Comparison of ENCODE assay signal across 13 cellular contexts in the genomic region with DNA sequence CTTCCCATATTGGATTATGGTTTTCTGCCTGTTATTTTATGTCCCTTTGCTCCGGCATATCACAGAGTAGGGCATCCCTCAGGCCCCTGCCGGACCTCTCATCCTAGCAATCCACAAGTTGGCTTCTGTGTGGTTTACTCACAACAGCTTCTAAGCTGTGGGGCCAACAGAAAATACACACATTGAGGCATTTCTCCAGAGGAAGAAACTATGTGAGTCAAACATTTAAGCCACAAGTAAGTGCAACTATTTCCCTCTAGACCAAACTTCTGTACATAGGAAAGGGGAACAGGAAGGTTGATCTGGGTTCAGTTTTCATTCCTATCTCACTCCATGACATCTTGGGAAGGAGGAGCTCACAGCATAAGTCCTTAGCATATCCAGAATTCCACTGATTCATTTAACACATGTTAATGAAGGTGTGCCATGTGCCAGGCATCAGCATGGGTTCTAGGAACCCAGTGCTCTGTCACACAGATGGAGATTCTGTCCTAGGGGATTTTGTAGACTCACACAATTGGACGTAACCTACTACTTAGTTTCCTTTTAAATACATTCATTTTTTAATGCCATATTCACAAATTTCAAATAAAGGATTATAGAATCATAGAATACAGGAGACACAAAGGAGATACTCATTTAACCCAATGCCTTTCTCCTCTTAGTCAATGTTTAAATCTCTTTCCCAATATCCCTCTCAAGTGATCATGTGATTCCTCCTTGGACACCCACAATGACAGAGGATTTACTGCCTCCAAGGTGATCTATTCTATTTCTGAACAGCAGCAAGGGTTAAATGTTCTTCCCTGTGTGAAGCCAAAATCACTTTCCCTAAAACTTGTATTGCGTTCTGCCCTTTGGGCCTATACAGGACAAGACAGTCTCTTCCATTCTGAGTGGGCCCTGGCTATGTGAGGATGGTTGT.
DNase-seq lines count a peak whose midpoint lies in the region; ATAC-seq, FAIRE-seq and TF ChIP-seq lines count a peak whose summit lies in the region.
"Had no signal": no experiment of that assay in that cellular context is flagged by ENCODE, and none has a peak within 500 bp of the region (broad histone marks: within the 10 kb centered on the region; RNA-seq: fewer than 3 reads in every experiment).

No MANE protein-coding gene starts in this region.

- no peaks in the 10 kb centered on the region for H3K9me3 Mint-ChIP-seq in activated T-helper 17 cell treated with anti-CD3 and anti-CD28 coated beads, Interleukin-2, amount 50 U/mL, for 72 hours
- no peaks in the 10 kb centered on the region for H3K9me3 Mint-ChIP-seq in Calu3 (ENCODE audit: low read depth, unreplicated experiment)

- H3K27me3 ChIP-seq in mesendoderm (ENCODE audit: insufficient read depth, low read length, poor library complexity) (no peaks in the 10 kb centered on the region), small intestine (ENCODE audit: control insufficient read depth in 2 of 2, insufficient read depth in 2 of 2, low read length in 2 of 2) (no peaks in the 10 kb centered on the region), stomach (no peaks in the 10 kb centered on the region)

- peak overlapping the region; percentile 2 for H3K27ac Mint-ChIP-seq in activated T-helper 17 cell treated with anti-CD3 and anti-CD28 coated beads, Interleukin-2, amount 50 U/mL, for 72 hours
- no peak overlapping the region for H3K27ac Mint-ChIP-seq in Calu3 (ENCODE audit: unreplicated experiment)
- H3K27ac Mint-ChIP-seq: brain had no signal

- no CpG with 5 or more reads among the region's 4 CpGs for WGBS in mesendoderm (ENCODE audit: extremely low coverage, insufficient coverage, low lambda C conversion rate)
- 85 to 97% (median 88%) methylated on average over 4 of the region's 4 CpGs for WGBS in small intestine, 3 donors
- WGBS in stomach, 5 donors: 90 to 92% (median 92%) methylated on average over 4 of the region's 4 CpGs

- TF ChIP-seq CTCF in Calu3 (IDR thresholded peaks at IDR 0.05; ENCODE audit: unreplicated experiment): no peak
- no peak for TF ChIP-seq CTCF in stomach (IDR thresholded peaks at IDR 0.05)

- H3K4ac ChIP-seq in mesendoderm (ENCODE audit: low read depth, low read length): no peak overlapping the region

- no peak overlapping the region for H2BK5ac ChIP-seq in mesendoderm (ENCODE audit: low read length)

- no TSS peak for BruUV-seq in Calu3 (replicated peaks; lab: Mats Ljungman, UMichigan)

- H3K4me2 ChIP-seq in mesendoderm (ENCODE audit: low read length): no peak overlapping the region

- no peaks in the 10 kb centered on the region for H3K36me3 ChIP-seq in mesendoderm (ENCODE audit: control insufficient read depth, insufficient read depth, low read length)
- no peaks in the 10 kb centered on the region for H3K36me3 ChIP-seq in small intestine (ENCODE audit: control insufficient read depth in 2 of 2, insufficient read depth in 2 of 2, low read length in 2 of 2)
- H3K36me3 ChIP-seq in stomach: no peaks in the 10 kb centered on the region

- intact Hi-C loops in Calu3 (cut with micrococcal nuclease; ENCODE audit: unreplicated experiment) (no loop called here), stomach (cut with DNase I; ENCODE audit: low total_unique reads) (no loop called here)

- no peak overlapping the region for H2BK15ac ChIP-seq in mesendoderm (replicated peaks; ENCODE audit: low read depth)

- H3K4me1 Mint-ChIP-seq in activated T-helper 17 cell treated with anti-CD3 and anti-CD28 coated beads, Interleukin-2, amount 50 U/mL, for 72 hours: peaks cover 35% of the 10 kb centered on the region
- H3K4me1 Mint-ChIP-seq in Calu3 (ENCODE audit: low read depth, unreplicated experiment): peaks cover 16% of the 10 kb centered on the region
- H3K4me1 Mint-ChIP-seq: brain had no signal

- H3K27ac ChIP-seq in mesendoderm (ENCODE audit: low read depth, low read length): no peak overlapping the region
- no peak overlapping the region for H3K27ac ChIP-seq in small intestine (ENCODE audit: low read depth in 1 of 2, low read length in 1 of 2)
- H3K27ac ChIP-seq in stomach: peak overlapping the region in 2 of 5 donors; percentile 34 to 72

- no peaks in the 10 kb centered on the region for H3K79me1 ChIP-seq in mesendoderm (ENCODE audit: low read length)

- H3K4me3 ChIP-seq in mesendoderm (ENCODE audit: low read length) (no peak overlapping the region), small intestine (ENCODE audit: low read depth in 1 of 2, low read length in 2 of 2) (no peak overlapping the region), stomach (no peak overlapping the region)

- no peaks in the 10 kb centered on the region for H3K36me3 Mint-ChIP-seq in activated T-helper 17 cell treated with anti-CD3 and anti-CD28 coated beads, Interleukin-2, amount 50 U/mL, for 72 hours (ENCODE audit: low read depth)
- H3K36me3 Mint-ChIP-seq in Calu3 (ENCODE audit: insufficient read depth, unreplicated experiment): no peaks in the 10 kb centered on the region
- H3K36me3 Mint-ChIP-seq: brain had no signal

- CTCF ChIA-PET in Calu3 (lab: Charles Lee): no interaction called here

- no peak overlapping the region for H3K9ac ChIP-seq in mesendoderm (ENCODE audit: low read length)

- no peak overlapping the region for H3K4me3 Mint-ChIP-seq in activated T-helper 17 cell treated with anti-CD3 and anti-CD28 coated beads, Interleukin-2, amount 50 U/mL, for 72 hours
- no peak overlapping the region for H3K4me3 Mint-ChIP-seq in Calu3 (ENCODE audit: low read depth, unreplicated experiment)
- H3K4me3 Mint-ChIP-seq: brain had no signal

- no peak for TF ChIP-seq EP300 in stomach (IDR thresholded peaks at IDR 0.05)

- no peak overlapping the region for H2AK5ac ChIP-seq in mesendoderm (ENCODE audit: low read length)

- no peak overlapping the region for H4K8ac ChIP-seq in mesendoderm (ENCODE audit: low read depth, low read length)

- H3K79me2 ChIP-seq in mesendoderm (ENCODE audit: control insufficient read depth, insufficient read depth, low read length): no peaks in the 10 kb centered on the region

- TF ChIP-seq POLR2A in stomach (IDR thresholded peaks at IDR 0.05): no peak

- H3K4me1 ChIP-seq in mesendoderm (ENCODE audit: control insufficient read depth, low read depth, low read length) (peaks cover 4% of the 10 kb centered on the region), small intestine (ENCODE audit: control insufficient read depth in 2 of 2, insufficient read depth in 1 of 2, low read depth in 1 of 2, low read length in 1 of 2) (peaks cover 0 to 10% of the 10 kb centered on the region in 2 donors), stomach (peaks cover 0 to 43% (median 5%) of the 10 kb centered on the region in 4 donors)

- H4K5ac ChIP-seq in mesendoderm (ENCODE audit: low read length): no peak overlapping the region

- H3K27me3 Mint-ChIP-seq in activated T-helper 17 cell treated with anti-CD3 and anti-CD28 coated beads, Interleukin-2, amount 50 U/mL, for 72 hours: no peaks in the 10 kb centered on the region
- no peaks in the 10 kb centered on the region for H3K27me3 Mint-ChIP-seq in Calu3 (ENCODE audit: unreplicated experiment)

- FAIRE-seq in GM19239 (lab: Jason Lieb, UNC) (peak; percentile 77), small intestine (lab: Jason Lieb, UNC) (no peak)
- FAIRE-seq: keratinocyte had no signal

- H3K18ac ChIP-seq in mesendoderm (ENCODE audit: low read length): no peak overlapping the region

- peak; percentile 39 for ATAC-seq in activated T-helper 17 cell treated with anti-CD3 and anti-CD28 coated beads, Interleukin-2, amount 50 U/mL, for 72 hours (replicated peaks)
- ATAC-seq in GM19035 (IDR thresholded peaks at IDR 0.05; ENCODE audit: unreplicated experiment): no peak

- H3K23ac ChIP-seq in mesendoderm (ENCODE audit: low read length): no peak overlapping the region

- H3K9me3 ChIP-seq in small intestine (ENCODE audit: control insufficient read depth, low read depth) (no peaks in the 10 kb centered on the region), stomach (no peaks in the 10 kb centered on the region)

- H2BK120ac ChIP-seq in mesendoderm (ENCODE audit: low read depth, low read length): no peak overlapping the region

- DNase-seq in CD1c-positive myeloid dendritic cell (ENCODE audit: extremely low spot score) (peak; percentile 83), GM19239 (ENCODE audit: insufficient read length, low spot score) (no peak), mesendoderm (peak; percentile 50), small intestine (no peak), Calu3 (no peak), stomach (no peak)
- DNase-seq: NCI-H748 treated with DMSO at 0.1 percent for 48 hours, retina, SHP77 had no signal

- H3K56ac ChIP-seq in mesendoderm (ENCODE audit: low read length): no peak overlapping the region

Comparison
In these comparisons a context has a peak if more than half of its experiments do, and no peak if none do; other contexts are left out.
1. DNase-seq: peak in CD1c-positive myeloid dendritic cell (single experiment) and mesendoderm (single experiment); none in GM19239 (single experiment), small intestine (single experiment), Calu3 (single experiment) and stomach (single experiment).